17 cellular contexts compared by ENCODE assay signal in the genomic region with DNA sequence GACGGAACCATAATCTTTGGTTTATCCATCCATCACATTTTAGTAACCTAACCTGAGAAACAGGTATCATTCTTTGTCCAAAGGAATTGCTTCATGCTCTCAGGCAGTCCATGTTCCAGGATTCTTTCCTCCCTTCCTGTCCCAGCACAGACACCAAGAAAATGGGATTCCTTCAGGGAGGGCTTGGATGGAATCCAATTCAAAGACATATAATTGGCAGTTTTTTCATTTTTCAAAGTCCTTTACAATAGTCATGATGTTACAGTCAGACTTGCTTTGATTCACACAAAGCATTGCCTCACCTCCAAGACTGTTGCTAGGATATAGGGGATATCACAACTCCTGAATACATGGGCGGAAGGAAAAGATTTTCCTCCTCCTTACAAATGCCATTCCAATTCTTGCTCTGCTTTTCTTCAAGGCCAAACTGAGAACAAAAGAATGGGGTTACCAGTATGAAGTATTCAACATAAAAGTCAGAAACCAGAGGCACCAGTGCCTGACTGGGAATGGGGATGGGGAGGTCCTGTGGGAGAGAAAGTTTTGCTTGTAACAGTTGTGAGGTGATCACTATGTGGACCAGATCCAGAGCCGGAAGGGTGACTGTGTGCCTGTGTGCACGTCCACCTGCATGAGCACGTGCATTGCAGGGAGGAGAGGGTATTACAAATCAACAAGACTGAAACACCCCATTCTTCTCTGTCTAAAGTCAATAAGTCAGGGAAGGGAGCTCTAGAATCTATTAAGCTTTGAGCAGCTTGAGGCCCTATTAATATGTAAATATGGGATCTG.
"Had no signal": no experiment of that assay in that cellular context is flagged by ENCODE, and none has a peak within 500 bp of the region (broad histone marks: within the 10 kb centered on the region; RNA-seq: fewer than 3 reads in every experiment).

No MANE protein-coding gene starts in this region.

- H3K9me3 Mint-ChIP-seq: activated CD4-positive, alpha-beta T cell treated with anti-CD3 and anti-CD28 coated beads, Interleukin-2, amount 10 ng/mL, durations not matched to agents 24 days and 14 days had no signal

- H3K27me3 Mint-ChIP-seq: activated CD4-positive, alpha-beta T cell treated with anti-CD3 and anti-CD28 coated beads, Interleukin-2, amount 10 ng/mL, durations not matched to agents 24 days and 14 days; activated T-cell treated with anti-CD3 and anti-CD28 coated beads, Interleukin-2, amount 50 U/mL, for 24 hours had no signal

- FAIRE-seq: urothelium cell line had no signal

- H3K27ac Mint-ChIP-seq: activated CD4-positive, alpha-beta T cell treated with anti-CD3 and anti-CD28 coated beads, Interleukin-2, amount 10 ng/mL, durations not matched to agents 24 days and 14 days; activated CD8-positive, alpha-beta T cell treated with anti-CD3 and anti-CD28 coated beads, Interleukin-2, amount 10 ng/mL, durations not matched to agents 7 days and 5 days; activated naive CD4-positive, alpha-beta T cell treated with anti-CD3 and anti-CD28 coated beads for 36 hours; activated T-cell treated with anti-CD3 and anti-CD28 coated beads, Interleukin-2, amount 50 U/mL, for 24 hours; naive thymus-derived CD8-positive, alpha-beta T cell; stimulated activated naive B cell treated with anti-CD40 and anti-IgM and Interleukin-4, amounts not matched to agents 10 μg/mL and 1 μg/mL and 100 μg/mL, for 72 hours had no signal

- H3K4me3 Mint-ChIP-seq: activated CD4-positive, alpha-beta T cell treated with anti-CD3 and anti-CD28 coated beads, Interleukin-2, amount 10 ng/mL, durations not matched to agents 24 days and 14 days; activated CD8-positive, alpha-beta T cell treated with anti-CD3 and anti-CD28 coated beads, Interleukin-2, amount 10 ng/mL, durations not matched to agents 7 days and 5 days; activated naive CD4-positive, alpha-beta T cell treated with anti-CD3 and anti-CD28 coated beads for 36 hours; activated T-cell treated with anti-CD3 and anti-CD28 coated beads, Interleukin-2, amount 50 U/mL, for 24 hours; naive thymus-derived CD8-positive, alpha-beta T cell; stimulated activated naive B cell treated with anti-CD40 and anti-IgM and Interleukin-4, amounts not matched to agents 10 μg/mL and 1 μg/mL and 100 μg/mL, for 72 hours had no signal

- DNase-seq: activated CD4-positive, alpha-beta T cell treated with anti-CD3 and anti-CD28 coated beads, Interleukin-2, amount 10 ng/mL, durations not matched to agents 24 days and 14 days; activated CD8-positive, alpha-beta T cell treated with anti-CD3 and anti-CD28 coated beads, Interleukin-2, amount 10 ng/mL, durations not matched to agents 7 days and 5 days; activated naive CD4-positive, alpha-beta T cell treated with anti-CD3 and anti-CD28 coated beads for 36 hours; activated T-cell treated with anti-CD3 and anti-CD28 coated beads, Interleukin-2, amount 50 U/mL, for 24 hours; aorta; cerebellar nuclear complex; cortex of kidney; glutamatergic neuron; mesenchymal stem cell; naive thymus-derived CD8-positive, alpha-beta T cell; nucleus accumbens; posterior cingulate gyrus; retina; stimulated activated naive B cell treated with anti-CD40 and anti-IgM and Interleukin-4, amounts not matched to agents 10 μg/mL and 1 μg/mL and 100 μg/mL, for 72 hours; T-helper 1 cell; T1000 had no signal

- H3K4me1 Mint-ChIP-seq: naive thymus-derived CD8-positive, alpha-beta T cell; stimulated activated naive B cell treated with anti-CD40 and anti-IgM and Interleukin-4, amounts not matched to agents 10 μg/mL and 1 μg/mL and 100 μg/mL, for 72 hours had no signal

- H3K36me3 Mint-ChIP-seq: naive thymus-derived CD8-positive, alpha-beta T cell; stimulated activated naive B cell treated with anti-CD40 and anti-IgM and Interleukin-4, amounts not matched to agents 10 μg/mL and 1 μg/mL and 100 μg/mL, for 72 hours had no signal
